11 cellular contexts compared by ENCODE assay signal in the genomic region with DNA sequence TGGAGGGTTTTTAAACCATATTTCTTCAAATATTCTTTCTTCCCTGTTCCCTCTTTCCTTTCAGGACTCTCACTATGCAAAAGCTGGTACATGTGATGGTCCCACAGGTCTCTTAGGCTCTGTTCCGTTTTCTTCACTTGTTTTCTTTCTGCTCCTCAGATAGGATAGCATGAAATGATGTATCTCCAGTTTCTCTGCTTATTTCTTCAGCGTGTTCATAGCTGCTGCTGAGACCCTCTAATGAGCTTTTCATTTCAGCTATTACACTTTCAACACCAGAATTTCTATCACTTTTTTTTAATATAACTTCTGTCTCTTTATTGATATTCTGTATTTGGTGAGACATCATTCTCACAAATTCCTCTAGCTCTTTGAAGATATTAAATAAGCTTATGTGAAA.
"Had no signal": no experiment of that assay in that cellular context is flagged by ENCODE, and none has a peak within 500 bp of the region (broad histone marks: within the 10 kb centered on the region; RNA-seq: fewer than 3 reads in every experiment).

No MANE protein-coding gene starts in this region.

- H3K4me1 ChIP-seq: HAP-1 had no signal

- DNase-seq: GM23248, GOT3, H7, H9, HCEC 1CT, HFFc6 had no signal

- ATAC-seq: GM23338, HCT116 had no signal

- H3K9ac ChIP-seq: GM23248 had no signal

- H3K9me3 ChIP-seq: HAP-1 had no signal

- FAIRE-seq: H1, H54 had no signal

- H3K27ac ChIP-seq: GM23248 had no signal

- H3K36me3 ChIP-seq: HAP-1 had no signal

- H3K4me2 ChIP-seq: GM23338 had no signal

- H2AFZ ChIP-seq: GM23248, GM23338 had no signal

- H3K4me3 ChIP-seq: GM23248, GM23338, HAP-1 had no signal
